ENCODE assay signal across 25 cellular contexts in the genomic region with DNA sequence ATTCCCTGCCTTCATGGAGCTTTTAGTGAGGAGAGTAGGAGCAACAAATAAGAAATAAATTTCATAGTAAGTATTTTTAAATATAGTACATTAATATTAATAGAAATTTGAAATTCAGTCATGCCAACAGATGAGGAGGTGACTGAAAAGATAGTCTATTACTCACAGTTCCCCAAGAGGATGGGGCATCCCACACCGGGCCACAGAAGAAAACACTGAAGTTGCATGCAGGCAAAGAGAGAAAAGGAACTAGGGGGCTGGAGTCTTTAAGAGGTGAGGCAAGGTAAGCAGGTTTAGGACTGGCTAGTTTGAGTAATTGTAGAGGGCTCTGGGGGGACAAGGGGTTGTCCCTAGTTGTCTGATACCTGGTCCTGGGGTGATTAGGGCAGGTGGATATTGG.
"Had no signal": no experiment of that assay in that cellular context is flagged by ENCODE, and none has a peak within 500 bp of the region (broad histone marks: within the 10 kb centered on the region; RNA-seq: fewer than 3 reads in every experiment).

No MANE protein-coding gene starts in this region.

- H3K9me3 ChIP-seq: esophagus squamous epithelium, gastrocnemius medialis, heart right ventricle, lower lobe of right lung, mucosa of descending colon had no signal

- DNase-seq: cerebellar nuclear complex; dermis blood vessel endothelial cell; dorsolateral prefrontal cortex; effector CD4-positive, alpha-beta T cell; effector memory CD4-positive, alpha-beta T cell; erythroblast; esophagus squamous epithelium; foreskin fibroblast; foreskin melanocyte; gastrocnemius medialis; glutamatergic neuron; head of caudate nucleus; heart right ventricle; hippocampal formation; kidney; kidney glomerular epithelial cell; left colon; left ventricle myocardium superior; lower lobe of right lung; mucosa of descending colon had no signal

- H3K9me3 Mint-ChIP-seq: mesothelial cell of epicardium had no signal

- H3K4me3 ChIP-seq: coronary artery, dorsolateral prefrontal cortex, esophagus squamous epithelium, gastrocnemius medialis, heart right ventricle, lower lobe of right lung, mucosa of descending colon had no signal

- H3K27ac ChIP-seq: coronary artery, dorsolateral prefrontal cortex, epithelial cell of prostate, esophagus squamous epithelium, gastrocnemius medialis, lower lobe of right lung had no signal

- H3K36me3 ChIP-seq: esophagus squamous epithelium, gastrocnemius medialis, heart right ventricle, lower lobe of right lung had no signal

- ATAC-seq: esophagus mucosa, heart right ventricle, left lobe of liver, left ventricle myocardium superior, lower lobe of right lung had no signal

- H3K4me1 ChIP-seq: lower lobe of right lung had no signal

- H3K27me3 ChIP-seq: dorsolateral prefrontal cortex, esophagus squamous epithelium, gastrocnemius medialis, heart right ventricle had no signal

- H3K36me3 Mint-ChIP-seq: mesothelial cell of epicardium had no signal

- H3K27ac Mint-ChIP-seq: mesothelial cell of epicardium had no signal

- H3K4me3 Mint-ChIP-seq: mesothelial cell of epicardium had no signal
